Comparison of ENCODE assay signal across 1 cellular context in the genomic region with DNA sequence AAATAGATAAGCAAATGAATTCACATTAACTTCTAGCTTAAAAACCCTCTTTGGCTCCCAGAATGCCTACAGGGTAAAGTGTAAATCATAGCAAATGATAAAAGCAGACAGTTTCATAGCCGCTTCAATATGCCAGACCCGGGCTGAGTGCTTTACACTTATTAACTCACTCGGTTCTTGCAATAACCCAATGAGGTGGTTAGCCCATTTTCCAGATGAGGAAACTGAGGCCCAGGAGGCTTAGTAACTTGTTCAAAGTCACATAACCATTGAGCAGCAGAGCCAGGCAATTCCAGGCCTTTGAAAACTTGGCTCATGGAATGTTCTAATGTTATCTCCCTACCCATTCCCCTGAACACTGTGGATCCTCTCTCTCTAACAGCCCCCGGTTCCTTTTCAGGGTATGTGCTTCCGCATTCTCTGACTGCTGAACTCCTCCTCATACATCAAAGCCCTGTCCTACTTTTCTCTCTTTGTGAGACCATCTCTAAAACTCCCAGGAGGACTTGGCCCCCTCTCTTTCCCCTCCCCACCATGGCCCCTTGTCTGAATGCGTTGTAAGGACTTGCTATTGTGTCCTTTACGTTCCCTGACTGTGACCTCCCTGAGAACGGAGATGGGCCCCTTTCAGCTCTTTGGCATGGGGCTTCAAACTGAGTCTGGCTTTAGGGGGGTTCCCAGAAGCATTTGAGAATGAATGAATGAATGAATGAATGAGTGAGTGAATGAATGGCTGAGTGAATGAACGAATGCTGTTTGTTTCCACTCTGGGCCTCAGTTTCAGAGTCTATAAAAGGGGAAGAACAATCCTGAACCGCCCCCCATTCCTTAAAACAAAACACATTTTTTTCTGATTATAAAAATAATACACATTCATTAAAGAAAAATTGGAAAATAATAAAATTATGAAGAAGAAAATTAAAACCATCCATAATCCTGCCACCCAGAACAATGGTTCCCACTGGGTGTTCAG.
TF ChIP-seq lines count a peak whose summit lies in the region.

No MANE protein-coding gene starts in this region.

TF ChIP-seq in GM12891, 5 proteins besides CTCF, POLR2A, EP300 and RAD21:
- TF ChIP-seq TAF1 (IDR thresholded peaks at IDR 0.05; ENCODE audit: low read depth, low read length) (no peak), POLR2AphosphoS5 (IDR thresholded peaks at IDR 0.05; ENCODE audit: low read depth, low read length) (no peak), SPI1 (IDR thresholded peaks at IDR 0.05; ENCODE audit: low read depth, low read length) (no peak), POU2F2 (IDR thresholded peaks at IDR 0.05; ENCODE audit: low read depth, low read length) (no peak), PAX5 (IDR thresholded peaks at IDR 0.05; ENCODE audit: insufficient read depth, low read length, severe bottlenecking) (no peak)
